In the genomic region with DNA sequence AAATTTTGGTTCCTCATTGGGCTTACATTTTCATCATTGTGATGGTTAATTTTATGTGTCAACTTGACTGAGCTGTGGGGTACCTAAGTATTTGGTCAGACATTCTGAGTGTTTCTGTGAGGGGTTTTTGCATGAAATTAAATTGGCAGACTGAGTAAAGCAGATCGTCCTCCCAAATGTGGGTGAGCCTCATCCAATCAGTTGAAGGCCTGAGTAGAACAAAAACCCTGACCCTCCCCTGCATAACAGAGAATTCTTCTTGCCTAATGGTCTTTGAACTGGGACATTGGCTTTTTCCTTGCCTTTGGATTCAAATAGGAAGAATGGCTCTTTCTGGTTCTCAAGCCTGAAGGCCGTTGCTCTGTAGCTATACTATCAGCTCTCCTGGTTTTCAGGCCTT, we compare ENCODE assay signal across 7 cellular contexts.
"Had no signal": no experiment of that assay in that cellular context is flagged by ENCODE, and none has a peak within 500 bp of the region (broad histone marks: within the 10 kb centered on the region; RNA-seq: fewer than 3 reads in every experiment).

No MANE protein-coding gene starts in this region.

- H3K4me3 Mint-ChIP-seq: IgD-negative memory B cell had no signal

- DNase-seq: KBM-7, KG1 had no signal

- ATAC-seq: HepG2 had no signal

- H3K27ac ChIP-seq: HL-60, KMS-11 had no signal

- H3K9ac ChIP-seq: KMS-11 had no signal

- H3K9me3 Mint-ChIP-seq: IgD-negative memory B cell had no signal

- FAIRE-seq: HepG2, HTR-8/SVneo had no signal

- H3K27me3 Mint-ChIP-seq: IgD-negative memory B cell had no signal

- H3K4me2 ChIP-seq: KMS-11 had no signal

- H3K27ac Mint-ChIP-seq: IgD-negative memory B cell had no signal
